10 cellular contexts compared by ENCODE assay signal in genomic region chr1:32151319-32151787, GRCh38. TPM values are rescaled to one million over a fixed set of nuclear protein-coding genes. Genes with fewer than 3 reads are reported as not detected.
DNase-seq lines count a peak whose midpoint lies in the region; ATAC-seq and TF ChIP-seq lines count a peak whose summit lies in the region.
"Had no signal": no experiment of that assay in that cellular context is flagged by ENCODE, and none has a peak within 500 bp of the region (broad histone marks: within the 10 kb centered on the region; RNA-seq: fewer than 3 reads in every experiment).

No MANE protein-coding gene starts in this region.

- TF ChIP-seq POLR2A in lower leg skin (IDR thresholded peaks at IDR 0.05) = no peak

- TF ChIP-seq CTCF in progenitor cell of endocrine pancreas (IDR thresholded peaks at IDR 0.05; ENCODE audit: unreplicated experiment) (no peak), lower leg skin (IDR thresholded peaks at IDR 0.05) (no peak)

- intact Hi-C loops in lower leg skin (cut with DNase I; ENCODE audit: low total_unique reads) = no loop called here

- no peaks in the 10 kb centered on the region for H3K27me3 Mint-ChIP-seq in progenitor cell of endocrine pancreas

- DNase-seq in GM04503 (ENCODE audit: low read depth) = peak; percentile 29
- peak; percentile 3 for DNase-seq in NCI-H345 (lab: John Stamatoyannopoulos, UW)
- peak; percentile 56 for DNase-seq in dedifferentiated amniotic fluid mesenchymal stem cell (ENCODE audit: extremely low spot score)
- no peak for DNase-seq in progenitor cell of endocrine pancreas (ENCODE audit: low spot score, unreplicated experiment)
- no peak for DNase-seq in lower leg skin (ENCODE audit: low spot score in 2 of 2)
- DNase-seq in NCI-H1930 (lab: John Stamatoyannopoulos, UW) = no peak
- DNase-seq: activated T-cell treated with anti-CD3 and anti-CD28 coated beads, Interleukin-2, amount 50 U/mL, for 48 hours had no signal

- peak overlapping the region; percentile 18 for H3K27ac Mint-ChIP-seq in progenitor cell of endocrine pancreas

- H3K36me3 Mint-ChIP-seq in progenitor cell of endocrine pancreas (ENCODE audit: insufficient read depth) = peaks cover 15% of the 10 kb centered on the region

- H3K4me1 Mint-ChIP-seq in progenitor cell of endocrine pancreas (ENCODE audit: low read depth) = no peaks in the 10 kb centered on the region

- no peak overlapping the region for H3K4me3 Mint-ChIP-seq in progenitor cell of endocrine pancreas (ENCODE audit: low read depth)

- H3K4me3 ChIP-seq in lower leg skin (ENCODE audit: low read depth, poor library complexity, severe bottlenecking) = no peak overlapping the region

- ATAC-seq in GM21528 (IDR thresholded peaks at IDR 0.05; ENCODE audit: low FRiP score, unreplicated experiment) = no peak
- no peak for ATAC-seq in GM18907 (IDR thresholded peaks at IDR 0.05; ENCODE audit: unreplicated experiment)

- H3K9me3 Mint-ChIP-seq in progenitor cell of endocrine pancreas (ENCODE audit: low read depth) = no peaks in the 10 kb centered on the region

- 56 to 58% methylated on average over 5 of the region's 5 CpGs for WGBS in lower leg skin, 2 donors

RNA-seq across cellular contexts. Expression of gene TXLNA, which starts 28.1 kb away (rescaled TPM):
- total RNA-seq in progenitor cell of endocrine pancreas (55.2 and 55.6 TPM in 2 replicates), lower leg skin (10 to 100 TPM; 41.1 to 62.0 (median 56.6) TPM)

RNA-seq across cellular contexts. Expression of gene KPNA6, which starts 43.5 kb away (rescaled TPM):
- total RNA-seq in progenitor cell of endocrine pancreas = 67.0 and 68.4 TPM in 2 replicates
- 10 to 100 TPM; 44.2 to 48.5 (median 44.3) TPM for total RNA-seq in lower leg skin

RNA-seq across cellular contexts. Expression of gene CCDC28B, which starts 49.0 kb away (rescaled TPM):
- total RNA-seq in progenitor cell of endocrine pancreas (15.5 and 16.5 TPM in 2 replicates), lower leg skin (1 to 10 TPM; 2.0 to 3.6 (median 3.3) TPM)

RNA-seq across cellular contexts. Expression of gene IQCC, which starts 54.1 kb away (rescaled TPM):
- total RNA-seq in progenitor cell of endocrine pancreas (5.1 and 5.6 TPM in 2 replicates), lower leg skin (1 to 10 TPM; 3.4 to 6.5 (median 4.7) TPM)

RNA-seq across cellular contexts. Expression of gene DCDC2B, which starts 57.5 kb away (rescaled TPM):
- not detected in 2 replicates for total RNA-seq in progenitor cell of endocrine pancreas
- total RNA-seq in lower leg skin = not detected
- total RNA-seq: frontal cortex had no signal

Comparison
In these comparisons a context has a peak if more than half of its experiments do, and no peak if none do; other contexts are left out.
1. DNase-seq: peak in GM04503 (single experiment), NCI-H345 (single experiment) and dedifferentiated amniotic fluid mesenchymal stem cell (single experiment); none in progenitor cell of endocrine pancreas (single experiment), lower leg skin (0 of 2) and NCI-H1930 (0 of 2).